34 cellular contexts compared by ENCODE assay signal in the genomic region with DNA sequence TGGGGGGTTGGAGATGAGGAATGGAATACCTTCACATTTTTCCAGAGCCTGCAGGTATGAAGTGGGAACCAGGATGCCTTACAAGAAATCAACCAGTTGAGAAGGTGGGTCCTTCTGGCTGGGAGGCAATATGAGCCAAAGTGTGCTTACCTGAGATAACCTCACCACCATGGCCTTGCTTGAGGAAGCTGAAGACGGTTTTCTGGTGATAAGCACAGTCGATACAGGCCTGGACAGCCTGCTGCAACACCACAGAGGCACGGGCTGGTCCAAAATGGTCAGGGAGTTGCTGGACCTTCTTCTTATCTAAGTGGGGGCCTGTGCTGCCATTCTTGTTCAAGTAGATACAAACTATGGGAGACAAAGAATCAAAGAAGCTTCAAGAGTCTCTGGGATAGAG.
"Had no signal": no experiment of that assay in that cellular context is flagged by ENCODE, and none has a peak within 500 bp of the region (broad histone marks: within the 10 kb centered on the region; RNA-seq: fewer than 3 reads in every experiment).

No MANE protein-coding gene starts in this region.

- H3K4me2 ChIP-seq: KMS-11 had no signal

- H3K9me3 ChIP-seq: MG63 had no signal

- H3K27me3 ChIP-seq: MG63 had no signal

- H3K4me3 ChIP-seq: MG63 had no signal

- DNase-seq: Karpas-422, Kasumi-1, KG1, MG63, MM.1S, MV-4-11, NCI-H1048, NCI-H1092, NCI-H1092 treated with DMSO at 0.1 percent for 48 hours, NCI-H1105, NCI-H1105 treated with DMSO at 0.1 percent for 48 hours, NCI-H1417, NCI-H1417 treated with DMSO at 0.1 percent for 48 hours, NCI-H1436, NCI-H1436 treated with DMSO at 0.1 percent for 48 hours, NCI-H146, NCI-H1694, NCI-H1694 treated with DMSO at 0.1 percent for 48 hours, NCI-H187, NCI-H187 treated with DMSO at 0.1 percent for 48 hours, NCI-H1930, NCI-H2029, NCI-H2029 treated with DMSO at 0.1 percent for 48 hours, NCI-H2081, NCI-H2081 treated with DMSO at 0.1 percent for 48 hours, NCI-H2107, NCI-H2171, NCI-H2171 treated with DMSO at 0.1 percent for 48 hours, NCI-H226, NCI-H345, NCI-H446, NCI-H446 treated with DMSO at 0.1 percent for 48 hours, NCI-H510A had no signal

- H3K9ac ChIP-seq: KMS-11 had no signal

- H3K27ac ChIP-seq: KMS-11 had no signal
